1 cellular context compared by ENCODE assay signal in genomic region chr6:27772261-27773001, GRCh38.
TF ChIP-seq lines count a peak whose summit lies in the region.

No MANE protein-coding gene starts in this region.

TF ChIP-seq in HepG2, 621 proteins besides CTCF, POLR2A, EP300 and RAD21 (continued from another document and continues in another):
- TF ChIP-seq SNAI1 (CRISPR knock-in tag; IDR thresholded peaks at IDR 0.05; ENCODE audit: borderline replicate concordance), result no peak
- no peak for TF ChIP-seq SMARCE1 (IDR thresholded peaks at IDR 0.05; ENCODE audit: borderline replicate concordance)
- no peak for TF ChIP-seq NFAT5 (CRISPR knock-in tag; IDR thresholded peaks at IDR 0.05)
- no peak for TF ChIP-seq ZNF879 (CRISPR knock-in tag; IDR thresholded peaks at IDR 0.05)
- TF ChIP-seq SAP130 (CRISPR knock-in tag; IDR thresholded peaks at IDR 0.05; ENCODE audit: low read depth), result peak; percentile 86
- TF ChIP-seq ZNF383 (CRISPR knock-in tag; IDR thresholded peaks at IDR 0.05; ENCODE audit: borderline replicate concordance), result no peak
- peak; percentile 71; the same call in 1 of the 2 replicates for TF ChIP-seq ZNF121 (CRISPR knock-in tag; IDR thresholded peaks at IDR 0.05)
- peak; percentile 85; the same call in 1 of the 2 replicates for TF ChIP-seq MTF2 (CRISPR knock-in tag; IDR thresholded peaks at IDR 0.05; ENCODE audit: borderline replicate concordance)
- TF ChIP-seq FOXP1 (IDR thresholded peaks at IDR 0.05), result no peak
- no peak for TF ChIP-seq FOXP1 (CRISPR knock-in tag; IDR thresholded peaks at IDR 0.05)
- peak; percentile 81 for TF ChIP-seq BORCS8-MEF2B (CRISPR knock-in tag; IDR thresholded peaks at IDR 0.05)
- TF ChIP-seq KLF11 (CRISPR knock-in tag; IDR thresholded peaks at IDR 0.05), result no peak
- TF ChIP-seq ZMAT3 (CRISPR knock-in tag; conservative IDR thresholded peaks at IDR 0.05), result 0 out of 2 replicates have a peak, but pooled peaks have one; percentile 30
- TF ChIP-seq ZNF598 (CRISPR knock-in tag; IDR thresholded peaks at IDR 0.05; ENCODE audit: borderline replicate concordance), result peak; percentile 96
- 0 out of 2 replicates have a peak, but pooled peaks have one; percentile 56 for TF ChIP-seq MYPOP (CRISPR knock-in tag; IDR thresholded peaks at IDR 0.05)
- TF ChIP-seq UBTF (CRISPR knock-in tag; IDR thresholded peaks at IDR 0.05), result peak; percentile 78
- no peak for TF ChIP-seq SRSF1 (optimal IDR thresholded peaks at IDR 0.05; ENCODE audit: low read depth, low read length)
- TF ChIP-seq TRAFD1 (CRISPR knock-in tag; IDR thresholded peaks at IDR 0.05; ENCODE audit: borderline replicate concordance), result peak; percentile 60; the same call in 1 of the 2 replicates
- no peak for TF ChIP-seq ZNF775 (CRISPR knock-in tag; IDR thresholded peaks at IDR 0.05; ENCODE audit: borderline replicate concordance)
- peak; percentile 58; the same call in 1 of the 2 replicates for TF ChIP-seq HNF1A (IDR thresholded peaks at IDR 0.05; ENCODE audit: low read depth)
- peak; percentile 78; the same call in 1 of the 2 replicates for TF ChIP-seq HNF1A (CRISPR knock-in tag; IDR thresholded peaks at IDR 0.05; ENCODE audit: borderline replicate concordance)
- TF ChIP-seq KAT2B (IDR thresholded peaks at IDR 0.05; ENCODE audit: borderline replicate concordance, low read depth, low read length), result no peak
- peak; percentile 81 for TF ChIP-seq GATAD2A (CRISPR knock-in tag; IDR thresholded peaks at IDR 0.05)
- 0 out of 2 replicates have a peak, but pooled peaks have one; percentile 24 for TF ChIP-seq HOXA9 (CRISPR knock-in tag; IDR thresholded peaks at IDR 0.05; ENCODE audit: borderline replicate concordance)
- TF ChIP-seq MTERF4 (CRISPR knock-in tag; IDR thresholded peaks at IDR 0.05), result peak; percentile 95
- TF ChIP-seq ZNF143 (CRISPR knock-in tag; IDR thresholded peaks at IDR 0.05), result peak; percentile 58; the same call in 1 of the 2 replicates
- TF ChIP-seq ZNF234 (CRISPR knock-in tag; conservative IDR thresholded peaks at IDR 0.05), result no peak
- TF ChIP-seq ZNF318 (CRISPR knock-in tag; IDR thresholded peaks at IDR 0.05), result no peak
- peak; percentile 53; the same call in 1 of the 2 replicates for TF ChIP-seq SOX5 (CRISPR knock-in tag; IDR thresholded peaks at IDR 0.05; ENCODE audit: borderline replicate concordance)
- peak; percentile 89 for TF ChIP-seq PHF8 (CRISPR knock-in tag; IDR thresholded peaks at IDR 0.05)
- TF ChIP-seq YY1 (IDR thresholded peaks at IDR 0.05; ENCODE audit: insufficient read depth, insufficient replicate concordance, low read depth, low read length), result peak; percentile 75
- TF ChIP-seq MAX (IDR thresholded peaks at IDR 0.05), result peak; percentile 88
